In the genomic region with DNA sequence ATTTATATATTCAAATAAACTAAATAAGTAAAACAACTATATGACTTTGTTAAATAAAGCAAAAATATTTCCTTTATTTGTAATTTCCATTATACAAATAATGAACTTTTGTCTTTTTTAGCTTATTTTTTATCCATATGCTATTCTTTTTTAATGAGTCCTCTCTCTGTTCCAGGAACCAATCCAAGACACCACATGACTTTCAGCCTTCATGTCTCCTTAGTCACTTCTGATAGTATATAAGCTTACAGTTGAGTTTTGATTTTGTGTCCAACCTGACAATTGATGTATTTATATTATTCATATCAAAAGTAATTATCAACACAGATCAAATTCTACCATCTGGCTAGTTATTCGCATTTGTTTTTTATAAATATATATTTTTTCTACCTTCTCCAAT, we compare ENCODE assay signal across 21 cellular contexts.
DNase-seq lines count a peak whose midpoint lies in the region; ATAC-seq, FAIRE-seq and TF ChIP-seq lines count a peak whose summit lies in the region.
"Had no signal": no experiment of that assay in that cellular context is flagged by ENCODE, and none has a peak within 500 bp of the region (broad histone marks: within the 10 kb centered on the region; RNA-seq: fewer than 3 reads in every experiment).

No MANE protein-coding gene starts in this region.

- H4K20me1 ChIP-seq in fibroblast of lung (ENCODE audit: control insufficient read depth, extremely low read depth, insufficient read depth, low read length): no peaks in the 10 kb centered on the region

- no peak overlapping the region for H3K4me3 Mint-ChIP-seq in endodermal cell
- H3K4me3 Mint-ChIP-seq: B cell; CD4-positive, alpha-beta T cell; HFFc6 had no signal

- no peaks in the 10 kb centered on the region for H3K79me2 ChIP-seq in fibroblast of lung (ENCODE audit: control insufficient read depth, insufficient read depth, low read length)

- H3K9me3 ChIP-seq in fibroblast of lung (ENCODE audit: control insufficient read depth, insufficient read depth, low read depth, low read length) (no peaks in the 10 kb centered on the region), endodermal cell (ENCODE audit: control insufficient read depth, low read length) (peaks cover 17% of the 10 kb centered on the region)

- H3K9me3 Mint-ChIP-seq in endodermal cell: peaks cover 17% of the 10 kb centered on the region
- H3K9me3 Mint-ChIP-seq: CD4-positive, alpha-beta T cell had no signal

- H3K4me3 ChIP-seq in fibroblast of lung (replicated peaks in 1 of 4; ENCODE audit: control extremely low read depth in 1 of 4, insufficient read depth in 1 of 4, low read depth in 3 of 4, low read length in 4 of 4) (no peak overlapping the region), endodermal cell (ENCODE audit: low read length) (no peak overlapping the region)
- H3K4me3 ChIP-seq: GM12878 had no signal

- H3K4me1 ChIP-seq in fibroblast of lung (ENCODE audit: control insufficient read depth, extremely low read depth, insufficient read depth, low read length) (no peaks in the 10 kb centered on the region), endodermal cell (ENCODE audit: control insufficient read depth, insufficient read depth, low read length) (no peaks in the 10 kb centered on the region)

- no peaks in the 10 kb centered on the region for H3K36me3 ChIP-seq in fibroblast of lung (ENCODE audit: control insufficient read depth, insufficient read depth, low read length)
- H3K36me3 ChIP-seq in endodermal cell (ENCODE audit: control insufficient read depth, insufficient read depth, low read length): no peaks in the 10 kb centered on the region

- H3K27ac ChIP-seq in fibroblast of lung (ENCODE audit: insufficient read depth, low read length) (no peak overlapping the region), endodermal cell (ENCODE audit: low read depth, low read length) (no peak overlapping the region)

- ATAC-seq in GM21367 (IDR thresholded peaks at IDR 0.05; ENCODE audit: unreplicated experiment): no peak
- ATAC-seq: GM12878 had no signal

- H3K4me2 ChIP-seq in fibroblast of lung (ENCODE audit: extremely low read depth, insufficient read depth, low read length): no peak overlapping the region

- no peaks in the 10 kb centered on the region for H3K4me1 Mint-ChIP-seq in endodermal cell

- no peak overlapping the region for H2AFZ ChIP-seq in fibroblast of lung (ENCODE audit: low read length)

- no peak overlapping the region for H3K27ac Mint-ChIP-seq in endodermal cell
- H3K27ac Mint-ChIP-seq: B cell; CD4-positive, alpha-beta T cell; HFFc6 had no signal

- FAIRE-seq in A204.1 (lab: Jason Lieb, UNC): peak; percentile 9
- FAIRE-seq in islet of Langerhans (lab: Jason Lieb, UNC): peak; percentile 58
- FAIRE-seq: GM12878, GM19239, HepG2, HTR-8/SVneo had no signal

- peaks cover 2% of the 10 kb centered on the region for H3K36me3 Mint-ChIP-seq in endodermal cell (ENCODE audit: low read depth)

- H3K9ac ChIP-seq in fibroblast of lung (ENCODE audit: insufficient read depth, low read length): no peak overlapping the region
- H3K9ac ChIP-seq in endodermal cell (ENCODE audit: extremely low read depth, low read length, poor library complexity, severe bottlenecking): no peak overlapping the region

- no peaks in the 10 kb centered on the region for H3K27me3 Mint-ChIP-seq in endodermal cell (ENCODE audit: insufficient read depth)
- H3K27me3 Mint-ChIP-seq: CD4-positive, alpha-beta T cell had no signal

- TF ChIP-seq CTCF in fibroblast of lung (conservative IDR thresholded peaks at IDR 0.05 in 1 of 2, IDR thresholded peaks at IDR 0.05 in 1 of 2; ENCODE audit: low read depth in 1 of 2, low read length in 2 of 2): no peak
- TF ChIP-seq CTCF in endodermal cell (conservative IDR thresholded peaks at IDR 0.05): no peak

- WGBS in endodermal cell (ENCODE audit: insufficient coverage in 1 of 2, insufficient read length in 1 of 2), 2 experiments: no CpG with 5 or more reads among the region's 1 CpG

- H3K27me3 ChIP-seq in fibroblast of lung (ENCODE audit: control insufficient read depth, insufficient read depth, low read length): no peaks in the 10 kb centered on the region
- no peaks in the 10 kb centered on the region for H3K27me3 ChIP-seq in endodermal cell (ENCODE audit: control insufficient read depth, insufficient read depth, low read length, poor library complexity, severe bottlenecking)

- DNase-seq in LHCN-M2 (ENCODE audit: low read depth) (peak; percentile 14), fibroblast of lung (ENCODE audit: low read depth in 2 of 2) (peak; percentile 13 to 19), NCI-H774 (lab: John Stamatoyannopoulos, UW) (no peak), SHP77 treated with DMSO at 0.1 percent for 48 hours (lab: John Stamatoyannopoulos, UW) (no peak), endodermal cell (no peak)
- DNase-seq: 8988T; ACHN; C1 segment of cervical spinal cord; Calu3; CD4-positive, alpha-beta T cell; DMS 273 treated with DMSO at 0.1 percent for 48 hours; HCEC 1CT; HFFc6 had no signal

Comparison
In these comparisons a context has a peak if more than half of its experiments do, and no peak if none do; other contexts are left out.
1. DNase-seq: peak in LHCN-M2 (single experiment) and fibroblast of lung (2 of 2); none in NCI-H774 (single experiment), SHP77 treated with DMSO at 0.1 percent for 48 hours (single experiment) and endodermal cell (single experiment).